Comparison of ENCODE assay signal across 15 cellular contexts in the genomic region with DNA sequence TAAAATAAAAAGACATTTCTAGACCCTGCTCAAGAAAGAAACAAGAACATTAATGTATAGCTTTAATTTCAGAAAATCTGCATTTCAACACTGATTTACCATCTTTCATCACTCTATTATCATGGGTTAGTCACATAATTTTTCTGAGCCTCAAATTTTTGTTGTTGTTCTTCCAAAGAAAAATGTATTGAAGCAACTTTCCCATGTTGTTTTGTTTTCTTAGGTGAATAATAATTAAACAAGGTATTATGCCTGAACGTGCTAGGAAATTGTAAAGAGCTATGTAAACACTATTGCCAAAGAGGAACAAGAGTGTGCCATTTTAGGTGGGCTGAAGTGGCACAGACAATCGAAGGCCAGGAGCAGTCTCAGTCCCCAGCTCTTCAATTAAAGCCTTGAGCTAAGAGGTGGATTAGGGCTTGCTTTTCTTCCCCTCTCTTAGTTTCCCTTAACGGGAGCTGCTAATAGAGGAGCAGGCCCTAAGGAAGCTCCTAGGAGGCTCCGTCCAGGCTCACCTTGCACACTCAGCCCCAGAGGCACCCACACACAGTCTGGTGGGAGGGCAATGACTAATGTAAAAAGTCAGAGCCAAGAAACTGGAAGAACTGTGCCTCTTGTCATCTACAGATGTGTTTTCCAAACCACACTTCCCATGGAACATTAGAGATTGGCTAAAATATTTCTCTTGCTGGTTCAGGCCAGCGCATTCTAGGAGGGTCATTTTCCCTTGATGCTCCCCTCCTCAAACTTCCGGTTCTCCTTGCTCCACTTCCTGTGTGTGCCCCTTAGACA. TPM values are rescaled to one million over a fixed set of nuclear protein-coding genes. Genes with fewer than 3 reads are reported as not detected.
A peak's percentile ranks its signal among the peaks of the same experiment; 100 is the strongest.
DNase-seq lines count a peak whose midpoint lies in the region; ATAC-seq, FAIRE-seq and TF ChIP-seq lines count a peak whose summit lies in the region.
"Had no signal": no experiment of that assay in that cellular context is flagged by ENCODE, and none has a peak within 500 bp of the region (broad histone marks: within the 10 kb centered on the region; RNA-seq: fewer than 3 reads in every experiment).

No MANE protein-coding gene starts in this region.

- no peaks in the 10 kb centered on the region for H3K36me3 ChIP-seq in MG63
- no peaks in the 10 kb centered on the region for H3K36me3 ChIP-seq in bronchial epithelial cell (ENCODE audit: control insufficient read depth, insufficient read depth, low read length)
- H3K36me3 ChIP-seq in mesenchymal stem cell (ENCODE audit: control insufficient read depth in 1 of 2, insufficient read depth in 2 of 2, low read depth in 1 of 2, low read length in 2 of 2) = no peaks in the 10 kb centered on the region
- H3K36me3 ChIP-seq in Peyer's patch = no peaks in the 10 kb centered on the region

- H3K79me1 ChIP-seq in mesenchymal stem cell (replicated peaks; ENCODE audit: low read length, poor library complexity, severe bottlenecking) = no peaks in the 10 kb centered on the region

- H3K23ac ChIP-seq in mesenchymal stem cell (ENCODE audit: low read length in 2 of 2) = no peak overlapping the region

- no peaks in the 10 kb centered on the region for H3K9me3 ChIP-seq in MG63
- H3K9me3 ChIP-seq in mesenchymal stem cell (ENCODE audit: control insufficient read depth, low read length) = no peaks in the 10 kb centered on the region
- H3K9me3 ChIP-seq in Peyer's patch = no peaks in the 10 kb centered on the region

- H3K4me3 Mint-ChIP-seq in Calu3 (ENCODE audit: low read depth, unreplicated experiment) = no peak overlapping the region
- H3K4me3 Mint-ChIP-seq: memory B cell, WTC11 had no signal

- no peak overlapping the region for H3K4me2 ChIP-seq in mesenchymal stem cell (ENCODE audit: low read length, poor library complexity, severe bottlenecking)

- ATAC-seq in HG03139 (IDR thresholded peaks at IDR 0.05; ENCODE audit: unreplicated experiment) (no peak), HG02798 (IDR thresholded peaks at IDR 0.05; ENCODE audit: poor library complexity, unreplicated experiment) (no peak)
- ATAC-seq: WTC11 had no signal

- peaks cover 42% of the 10 kb centered on the region for H3K4me1 Mint-ChIP-seq in Calu3 (ENCODE audit: low read depth, unreplicated experiment)

- CTCF ChIA-PET in Calu3 (lab: Charles Lee) = interaction anchor here (0.6 kb wide), 1 partner anchor 9 kb away, joined by 6 read pairs; a partner anchor contains a TSS

- H3K18ac ChIP-seq in mesenchymal stem cell (ENCODE audit: low read depth in 1 of 2, low read length in 2 of 2) = peak overlapping the region in 1 of 2 experiments; percentile 57

- no peak overlapping the region for H4K91ac ChIP-seq in mesenchymal stem cell (ENCODE audit: low read length)

- H3K4ac ChIP-seq in mesenchymal stem cell (ENCODE audit: low read depth in 1 of 2, low read length in 2 of 2) = peak overlapping the region; percentile 43 to 55

- no peak overlapping the region for H4K8ac ChIP-seq in mesenchymal stem cell (ENCODE audit: low read length)

- H2BK120ac ChIP-seq in mesenchymal stem cell (ENCODE audit: low read depth, low read length) = no peak overlapping the region

- no TSS peak for BruUV-seq in Calu3 (replicated peaks; lab: Mats Ljungman, UMichigan)

- peaks cover 11% of the 10 kb centered on the region for H3K4me1 ChIP-seq in mesenchymal stem cell (ENCODE audit: control insufficient read depth, insufficient read depth, low read depth, low read length)
- H3K4me1 ChIP-seq in Peyer's patch = no peaks in the 10 kb centered on the region
- H3K4me1 ChIP-seq: parathyroid adenoma had no signal

- H3K36me3 Mint-ChIP-seq in Calu3 (ENCODE audit: insufficient read depth, unreplicated experiment) = peaks cover 16% of the 10 kb centered on the region
- H3K36me3 Mint-ChIP-seq: memory B cell, WTC11 had no signal

- H3K14ac ChIP-seq in mesenchymal stem cell (ENCODE audit: low read length in 2 of 2) = no peak overlapping the region

- H2BK5ac ChIP-seq in mesenchymal stem cell (ENCODE audit: low read depth, low read length, poor library complexity, severe bottlenecking) = no peak overlapping the region

- peak overlapping the region in 1 of 2 experiments; percentile 24 for H2BK12ac ChIP-seq in mesenchymal stem cell (ENCODE audit: low read length in 2 of 2)

- H2BK15ac ChIP-seq in mesenchymal stem cell (ENCODE audit: low read depth, poor library complexity, severe bottlenecking) = no peak overlapping the region

- no peaks in the 10 kb centered on the region for H3K9me3 Mint-ChIP-seq in Calu3 (ENCODE audit: low read depth, unreplicated experiment)
- H3K9me3 Mint-ChIP-seq: memory B cell, WTC11 had no signal

- H3K27ac ChIP-seq in mesenchymal stem cell (ENCODE audit: low read length, poor library complexity, severe bottlenecking) = peak overlapping the region; percentile 82
- H3K27ac ChIP-seq in Peyer's patch = no peak overlapping the region
- H3K27ac ChIP-seq: C4-2B, parathyroid adenoma had no signal

- intact Hi-C loops in Calu3 (cut with micrococcal nuclease; ENCODE audit: unreplicated experiment) = no loop called here

- WGBS in mesenchymal stem cell = 83% methylated on average over 6 of the region's 6 CpGs

- TF ChIP-seq CTCF in Calu3 (IDR thresholded peaks at IDR 0.05; ENCODE audit: unreplicated experiment) = no peak
- no peak for TF ChIP-seq CTCF in bronchial epithelial cell (IDR thresholded peaks at IDR 0.05; ENCODE audit: insufficient read depth, low read length, severe bottlenecking)
- TF ChIP-seq CTCF in Peyer's patch (IDR thresholded peaks at IDR 0.05) = no peak

- H3K9ac ChIP-seq in mesenchymal stem cell (ENCODE audit: low read length) = no peak overlapping the region
- H3K9ac ChIP-seq: parathyroid adenoma had no signal

- H3K27me3 ChIP-seq in MG63 (no peaks in the 10 kb centered on the region), bronchial epithelial cell (ENCODE audit: control insufficient read depth, insufficient read depth, low read length) (no peaks in the 10 kb centered on the region), mesenchymal stem cell (ENCODE audit: control insufficient read depth in 1 of 2, insufficient read depth in 1 of 2, low read length in 2 of 2) (peaks cover 0 to 4% of the 10 kb centered on the region in 2 experiments), Peyer's patch (no peaks in the 10 kb centered on the region)

- no peak for FAIRE-seq in bronchial epithelial cell (lab: Jason Lieb, UNC)

- no peak overlapping the region for H3K4me3 ChIP-seq in MG63
- H3K4me3 ChIP-seq in bronchial epithelial cell (ENCODE audit: low read depth, low read length) = no peak overlapping the region
- H3K4me3 ChIP-seq in mesenchymal stem cell (ENCODE audit: insufficient read depth in 1 of 2, low read depth in 1 of 2, low read length in 2 of 2) = no peak overlapping the region
- H3K4me3 ChIP-seq in Peyer's patch = no peak overlapping the region

- no peak for TF ChIP-seq POLR2A in Peyer's patch (IDR thresholded peaks at IDR 0.05)

- H2AFZ ChIP-seq in mesenchymal stem cell (ENCODE audit: low read depth, low read length) = no peak overlapping the region
- H2AFZ ChIP-seq: parathyroid adenoma had no signal

- peak overlapping the region; percentile 13 for H3K27ac Mint-ChIP-seq in Calu3 (ENCODE audit: unreplicated experiment)
- H3K27ac Mint-ChIP-seq: memory B cell, WTC11 had no signal

- DNase-seq in Calu3 = no peak
- peak; percentile 61 for DNase-seq in MG63
- DNase-seq in bronchial epithelial cell (ENCODE audit: low read depth) = peak; percentile 85
- DNase-seq in mesenchymal stem cell = peak; percentile 16
- DNase-seq in COLO829 (ENCODE audit: low spot score) = no peak
- no peak for DNase-seq in Peyer's patch
- DNase-seq: activated CD8-positive, alpha-beta memory T cell treated with anti-CD3 and anti-CD28 coated beads, Interleukin-2, amount 50 U/mL, for 4 hours; NCI-H146; NCI-H82 had no signal

- H3K27me3 Mint-ChIP-seq in Calu3 (ENCODE audit: unreplicated experiment) = no peaks in the 10 kb centered on the region

- H2AK5ac ChIP-seq in mesenchymal stem cell (ENCODE audit: low read length, severe bottlenecking) = peak overlapping the region; percentile 47

RNA-seq across cellular contexts. Expression of a gene that starts 8.8 kb away (rescaled TPM):
- total RNA-seq in Calu3 (2022) (46.0 and 74.9 TPM in 2 replicates), bronchial epithelial cell (10.0 and 10.4 TPM in 2 replicates), Peyer's patch (10 to 100 TPM in 1 of 4 donors, 1 to 10 TPM in 3; 2.3 to 14.9 (median 5.2) TPM)
- total RNA-seq in MG63 (2014; rRNA removed; shearing (Covaris generic); ENCODE audit: low replicate concordance) = 9.4 and 16.4 TPM in 2 replicates
- polyA plus RNA-seq in mesenchymal stem cell (2013, experiment 1 of 2) = 23.3 TPM
- 25.0 TPM for polyA plus RNA-seq in mesenchymal stem cell (2013, experiment 2 of 2)

Comparison
In these comparisons a context has a peak if more than half of its experiments do, and no peak if none do; other contexts are left out.
1. DNase-seq: peak in MG63 (single experiment), bronchial epithelial cell (single experiment) and mesenchymal stem cell (single experiment); none in Calu3 (single experiment), COLO829 (single experiment) and Peyer's patch (0 of 3).